In genomic region chr9:88949961-88950340, GRCh38 we compare ENCODE assay signal across 12 cellular contexts. TPM values are rescaled to one million over a fixed set of nuclear protein-coding genes. Genes with fewer than 3 reads are reported as not detected.
DNase-seq lines count a peak whose midpoint lies in the region; ATAC-seq and TF ChIP-seq lines count a peak whose summit lies in the region.
"Had no signal": no experiment of that assay in that cellular context is flagged by ENCODE, and none has a peak within 500 bp of the region (broad histone marks: within the 10 kb centered on the region; RNA-seq: fewer than 3 reads in every experiment).

No MANE protein-coding gene starts in this region.

- no peak for TF ChIP-seq POLR2A in gastrocnemius medialis (IDR thresholded peaks at IDR 0.05)

- H3K9me2 ChIP-seq in PC-9 (ENCODE audit: insufficient read depth) = no peaks in the 10 kb centered on the region

- H3K36me3 Mint-ChIP-seq in activated CD4-positive, alpha-beta T cell treated with anti-CD3 and anti-CD28 coated beads, Interleukin-2, amount 10 ng/mL, durations not matched to agents 7 days and 5 days (ENCODE audit: low read depth) = no peaks in the 10 kb centered on the region
- H3K36me3 Mint-ChIP-seq: activated naive CD4-positive, alpha-beta T cell treated with anti-CD3 and anti-CD28 coated beads, Interleukin-2, amount 50 U/mL, for 24 hours had no signal

- peaks cover 24% of the 10 kb centered on the region for H3K4me1 Mint-ChIP-seq in activated CD4-positive, alpha-beta T cell treated with anti-CD3 and anti-CD28 coated beads, Interleukin-2, amount 10 ng/mL, durations not matched to agents 7 days and 5 days

- peaks cover 25% of the 10 kb centered on the region for H3K27me3 Mint-ChIP-seq in activated CD4-positive, alpha-beta T cell treated with anti-CD3 and anti-CD28 coated beads, Interleukin-2, amount 10 ng/mL, durations not matched to agents 7 days and 5 days

- POLR2A ChIA-PET in activated CD4-positive, alpha-beta T cell treated with anti-CD3 and anti-CD28 coated beads, Interleukin-2, amount 10 ng/mL, durations not matched to agents 7 days and 5 days (lab: Charles Lee) = no interaction called here
- POLR2A ChIA-PET in PC-9 (lab: Charles Lee; ENCODE audit: unreplicated experiment) = no interaction called here

- H3K4me3 Mint-ChIP-seq in activated CD4-positive, alpha-beta T cell treated with anti-CD3 and anti-CD28 coated beads, Interleukin-2, amount 10 ng/mL, durations not matched to agents 7 days and 5 days = no peak overlapping the region
- H3K4me3 Mint-ChIP-seq: activated naive CD4-positive, alpha-beta T cell treated with anti-CD3 and anti-CD28 coated beads, Interleukin-2, amount 50 U/mL, for 24 hours had no signal

- no peaks in the 10 kb centered on the region for H4K20me1 ChIP-seq in PC-9 (ENCODE audit: insufficient read depth)

- peak overlapping the region; percentile 16; the same call in 1 of the 2 replicates for H3K27ac ChIP-seq in PC-9
- no peak overlapping the region for H3K27ac ChIP-seq in gastrocnemius medialis

- peaks cover 44% of the 10 kb centered on the region for H3K4me1 ChIP-seq in PC-9 (replicated peaks; ENCODE audit: insufficient read depth)
- H3K4me1 ChIP-seq in gastrocnemius medialis = no peaks in the 10 kb centered on the region

- no TSS peak for BruUV-seq in PC-9 (replicated peaks; lab: Mats Ljungman, UMichigan)

- CTCF ChIA-PET in activated CD4-positive, alpha-beta T cell treated with anti-CD3 and anti-CD28 coated beads, Interleukin-2, amount 10 ng/mL, durations not matched to agents 7 days and 5 days (lab: Charles Lee) = no interaction called here
- CTCF ChIA-PET in PC-9 (lab: Charles Lee) = no interaction called here

- intact Hi-C loops in PC-9 (cut with micrococcal nuclease; ENCODE audit: unreplicated experiment) (no loop called here), gastrocnemius medialis (cut with DNase I; ENCODE audit: low total_unique reads) (no loop called here)

- H2AFZ ChIP-seq in PC-9 = no peak overlapping the region

- TF ChIP-seq CTCF in PC-9 (conservative IDR thresholded peaks at IDR 0.05) (no peak), fibroblast of villous mesenchyme (IDR thresholded peaks at IDR 0.05; ENCODE audit: insufficient read depth, low read depth, low read length) (no peak), gastrocnemius medialis (IDR thresholded peaks at IDR 0.05 in 4 of 5, conservative IDR thresholded peaks at IDR 0.05 in 1 of 5) (no peak)

- peak; percentile 53 for DNase-seq in activated CD4-positive, alpha-beta T cell treated with anti-CD3 and anti-CD28 coated beads for 48 hours
- DNase-seq in activated CD4-positive, alpha-beta T cell treated with anti-CD3 and anti-CD28 coated beads, Interleukin-2, amount 10 ng/mL, durations not matched to agents 7 days and 5 days = no peak
- DNase-seq in PC-9 = peak in 1 of 2 experiments; percentile 58
- peak; percentile 18 for DNase-seq in fibroblast of villous mesenchyme (ENCODE audit: low read depth)
- DNase-seq in stimulated activated CD4-positive, alpha-beta T cell treated with anti-CD3 and anti-CD28 coated beads, Interleukin-4, amount 100 ng/mL, for 24 hours = peak; percentile 14
- no peak for DNase-seq in HK-2 (ENCODE audit: unreplicated experiment)
- no peak for DNase-seq in gastrocnemius medialis
- DNase-seq: kidney, NCI-H2081, OCI-M1 had no signal

- ATAC-seq in gastrocnemius medialis (no peak), HG03354 (IDR thresholded peaks at IDR 0.05; ENCODE audit: poor library complexity, severe bottlenecking, unreplicated experiment) (no peak)

- H3K27ac Mint-ChIP-seq in activated CD4-positive, alpha-beta T cell treated with anti-CD3 and anti-CD28 coated beads, Interleukin-2, amount 10 ng/mL, durations not matched to agents 7 days and 5 days = no peak overlapping the region
- H3K27ac Mint-ChIP-seq: activated naive CD4-positive, alpha-beta T cell treated with anti-CD3 and anti-CD28 coated beads, Interleukin-2, amount 50 U/mL, for 24 hours had no signal

- peaks cover 29% of the 10 kb centered on the region for H3F3A ChIP-seq in PC-9 (ENCODE audit: insufficient read depth, low read depth)

- H3K9me3 Mint-ChIP-seq in activated CD4-positive, alpha-beta T cell treated with anti-CD3 and anti-CD28 coated beads, Interleukin-2, amount 10 ng/mL, durations not matched to agents 7 days and 5 days = no peaks in the 10 kb centered on the region
- H3K9me3 Mint-ChIP-seq: activated naive CD4-positive, alpha-beta T cell treated with anti-CD3 and anti-CD28 coated beads, Interleukin-2, amount 50 U/mL, for 24 hours had no signal

- H3K27me3 ChIP-seq in PC-9 (ENCODE audit: insufficient read depth, low read depth) = no peaks in the 10 kb centered on the region
- H3K27me3 ChIP-seq in gastrocnemius medialis = no peaks in the 10 kb centered on the region

- H3K9me3 ChIP-seq in PC-9 (ENCODE audit: insufficient read depth, low read depth) = no peaks in the 10 kb centered on the region
- H3K9me3 ChIP-seq in gastrocnemius medialis = no peaks in the 10 kb centered on the region

- no peak overlapping the region for H3K4me3 ChIP-seq in PC-9
- no peak overlapping the region for H3K4me3 ChIP-seq in fibroblast of villous mesenchyme (ENCODE audit: low read depth, low read length)
- no peak overlapping the region for H3K4me3 ChIP-seq in gastrocnemius medialis

- H3K79me2 ChIP-seq in PC-9 (ENCODE audit: low read depth) = no peaks in the 10 kb centered on the region

- peak overlapping the region; percentile 66 for H3K4me2 ChIP-seq in PC-9

- in situ Hi-C loops in gastrocnemius medialis (cut with MboI; ENCODE audit: low sequenced_read_pairs in 4 of 4) = no loop called here

- H3K36me3 ChIP-seq in PC-9 (ENCODE audit: low read depth) = no peaks in the 10 kb centered on the region
- H3K36me3 ChIP-seq in gastrocnemius medialis = no peaks in the 10 kb centered on the region

RNA-seq across cellular contexts. Expression of gene S1PR3, which starts 41.3 kb away (rescaled TPM):
- under 1 TPM; 0.12 to 0.15 TPM for total RNA-seq in activated CD4-positive, alpha-beta T cell treated with anti-CD3 and anti-CD28 coated beads, Interleukin-2, amount 10 ng/mL, durations not matched to agents 7 days and 5 days
- total RNA-seq in PC-9 (2021) = 19.4 and 23.3 TPM in 2 replicates
- 102 and 279 TPM in 2 replicates for total RNA-seq in fibroblast of villous mesenchyme
- 10 to 100 TPM in 1 of 4 donors, 1 to 10 TPM in 3; 3.3 to 13.4 (median 5.7) TPM for total RNA-seq in gastrocnemius medialis

Comparison
In these comparisons a context has a peak if more than half of its experiments do, and no peak if none do; other contexts are left out.
1. DNase-seq: peak in activated CD4-positive, alpha-beta T cell treated with anti-CD3 and anti-CD28 coated beads for 48 hours (single experiment), fibroblast of villous mesenchyme (single experiment) and stimulated activated CD4-positive, alpha-beta T cell treated with anti-CD3 and anti-CD28 coated beads, Interleukin-4, amount 100 ng/mL, for 24 hours (single experiment); none in activated CD4-positive, alpha-beta T cell treated with anti-CD3 and anti-CD28 coated beads, Interleukin-2, amount 10 ng/mL, durations not matched to agents 7 days and 5 days (single experiment), HK-2 (single experiment) and gastrocnemius medialis (0 of 2).